Comparison of ENCODE assay signal across 23 cellular contexts in the genomic region with DNA sequence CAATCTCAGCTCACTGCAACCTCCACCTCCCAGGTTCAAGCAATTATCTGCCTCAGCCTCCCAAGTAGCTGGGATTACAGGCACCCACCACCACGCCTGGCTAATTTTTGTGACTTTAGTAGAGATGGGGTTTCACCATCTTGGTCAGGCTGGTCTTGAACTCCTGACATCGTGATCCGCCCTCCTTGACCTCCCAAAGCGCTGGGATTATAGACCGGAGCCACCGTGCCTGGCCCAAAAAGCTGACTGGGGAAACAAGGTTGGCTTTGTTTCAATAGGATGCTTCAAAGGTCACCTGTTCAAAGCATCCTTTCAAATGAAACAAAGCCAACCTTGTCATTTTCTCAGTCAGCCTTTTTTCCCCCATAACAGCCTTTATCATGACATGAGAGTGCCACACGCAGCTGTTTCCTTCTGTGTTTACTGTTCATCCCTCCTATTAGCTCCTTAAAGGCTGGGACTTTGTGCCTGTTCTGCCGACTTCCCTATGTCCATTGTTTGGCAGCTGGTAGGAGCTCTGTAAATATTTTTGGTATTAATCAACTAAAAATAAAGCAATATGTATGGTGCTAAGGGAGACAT. TPM values are rescaled to one million over a fixed set of nuclear protein-coding genes. Genes with fewer than 3 reads are reported as not detected.
DNase-seq lines count a peak whose midpoint lies in the region; TF ChIP-seq lines count a peak whose summit lies in the region.
"Had no signal": no experiment of that assay in that cellular context is flagged by ENCODE, and none has a peak within 500 bp of the region (broad histone marks: within the 10 kb centered on the region; RNA-seq: fewer than 3 reads in every experiment).

No MANE protein-coding gene starts in this region.

- no peaks in the 10 kb centered on the region for H3K27me3 Mint-ChIP-seq in activated CD4-positive, alpha-beta T cell treated with anti-CD3 and anti-CD28 coated beads, Interleukin-2, amount 10 ng/mL, durations not matched to agents 24 days and 14 days

- no peak overlapping the region for H3K4me3 Mint-ChIP-seq in activated CD4-positive, alpha-beta T cell treated with anti-CD3 and anti-CD28 coated beads, Interleukin-2, amount 10 ng/mL, durations not matched to agents 24 days and 14 days
- H3K4me3 Mint-ChIP-seq: CD4-positive, alpha-beta memory T cell had no signal

- H3K4me1 ChIP-seq in SJCRH30, result no peaks in the 10 kb centered on the region
- H3K4me1 ChIP-seq: Peyer's patch had no signal

- no peak overlapping the region for H3K27ac ChIP-seq in SJCRH30
- H3K27ac ChIP-seq: HL-60, Peyer's patch had no signal

- no peaks in the 10 kb centered on the region for H3K36me3 ChIP-seq in SJCRH30
- H3K36me3 ChIP-seq: Peyer's patch had no signal

- no peaks in the 10 kb centered on the region for H3K27me3 ChIP-seq in SJCRH30
- H3K27me3 ChIP-seq: Peyer's patch had no signal

- in situ Hi-C loops in GM13977 (cut with MboI; ENCODE audit: low pct_unique_long_range_greater_than_20kb, low sequenced_read_pairs, unreplicated experiment), result no loop called here

- no peaks in the 10 kb centered on the region for H3K9me3 ChIP-seq in SJCRH30 (replicated peaks)
- H3K9me3 ChIP-seq: Peyer's patch had no signal

- no peaks in the 10 kb centered on the region for H3K4me1 Mint-ChIP-seq in activated CD4-positive, alpha-beta T cell treated with anti-CD3 and anti-CD28 coated beads, Interleukin-2, amount 10 ng/mL, durations not matched to agents 24 days and 14 days
- H3K4me1 Mint-ChIP-seq: CD4-positive, alpha-beta memory T cell had no signal

- DNase-seq in COLO829 (ENCODE audit: low spot score) (peak; percentile 15), COR-L47 (lab: John Stamatoyannopoulos, UW) (peak; percentile 86), NCI-H2227 (lab: John Stamatoyannopoulos, UW; ENCODE audit: unreplicated experiment) (peak; percentile 64), SJCRH30 (peak; percentile 7 to 59), NCI-H128 (lab: John Stamatoyannopoulos, UW; ENCODE audit: unreplicated experiment) (no peak), T-helper 2 cell (no peak), GM13977 (ENCODE audit: low spot score) (no peak)
- no peak for DNase-seq in activated CD4-positive, alpha-beta T cell treated with anti-CD3 and anti-CD28 coated beads, Interleukin-2, amount 10 ng/mL, durations not matched to agents 24 days and 14 days
- DNase-seq: CD4-positive, alpha-beta memory T cell; DMS 273 treated with DMSO at 0.1 percent for 48 hours; DND-41; HCEC 1CT; NCI-H1092 treated with DMSO at 0.1 percent for 48 hours; NCI-H187; NCI-H2107; NCI-H82; Peyer's patch; SIG-M5 had no signal

- no peaks in the 10 kb centered on the region for H3K9me3 Mint-ChIP-seq in activated CD4-positive, alpha-beta T cell treated with anti-CD3 and anti-CD28 coated beads, Interleukin-2, amount 10 ng/mL, durations not matched to agents 24 days and 14 days

- H3K36me3 Mint-ChIP-seq in activated CD4-positive, alpha-beta T cell treated with anti-CD3 and anti-CD28 coated beads, Interleukin-2, amount 10 ng/mL, durations not matched to agents 24 days and 14 days (ENCODE audit: low read depth), result no peaks in the 10 kb centered on the region
- H3K36me3 Mint-ChIP-seq: CD4-positive, alpha-beta memory T cell had no signal

- no peak overlapping the region for H3K27ac Mint-ChIP-seq in activated CD4-positive, alpha-beta T cell treated with anti-CD3 and anti-CD28 coated beads, Interleukin-2, amount 10 ng/mL, durations not matched to agents 24 days and 14 days

- intact Hi-C loops in activated CD4-positive, alpha-beta T cell treated with anti-CD3 and anti-CD28 coated beads, Interleukin-2, amount 10 ng/mL, durations not matched to agents 24 days and 14 days (cut with micrococcal nuclease), result no loop called here

- no peak for TF ChIP-seq CTCF in GM13977 (IDR thresholded peaks at IDR 0.05; ENCODE audit: extremely low read depth, insufficient read depth, missing control alignments)

- no peak overlapping the region for H3K4me3 ChIP-seq in SJCRH30
- H3K4me3 ChIP-seq: Peyer's patch had no signal

RNA-seq across cellular contexts. Expression of gene ADAMTS18, which starts 51.1 kb away (rescaled TPM):
- 0.16 and 0.28 TPM in 2 replicates for total RNA-seq in SJCRH30 (2014; rRNA removed; shearing (Covaris generic))
- not detected in 2 replicates for total RNA-seq in activated CD4-positive, alpha-beta T cell treated with anti-CD3 and anti-CD28 coated beads, Interleukin-2, amount 10 ng/mL, durations not matched to agents 24 days and 14 days
- total RNA-seq: A673; CD4-positive, alpha-beta memory T cell; NCI-H460; OCI-LY7; T-helper 2 cell treated with Interferon-gamma antibody and Interleukin-4, amounts not matched to agents 100 ng/mL and 5 ng/mL, for 36 hours had no signal

Comparison
In these comparisons a context has a peak if more than half of its experiments do, and no peak if none do; other contexts are left out.
1. DNase-seq: peak in COLO829 (single experiment), COR-L47 (single experiment), NCI-H2227 (single experiment) and SJCRH30 (2 of 2); none in NCI-H128 (single experiment), activated CD4-positive, alpha-beta T cell treated with anti-CD3 and anti-CD28 coated beads, Interleukin-2, amount 10 ng/mL, durations not matched to agents 24 days and 14 days (single experiment), T-helper 2 cell (0 of 5) and GM13977 (single experiment).